Comparison of ENCODE assay signal across 8 cellular contexts in the genomic region with DNA sequence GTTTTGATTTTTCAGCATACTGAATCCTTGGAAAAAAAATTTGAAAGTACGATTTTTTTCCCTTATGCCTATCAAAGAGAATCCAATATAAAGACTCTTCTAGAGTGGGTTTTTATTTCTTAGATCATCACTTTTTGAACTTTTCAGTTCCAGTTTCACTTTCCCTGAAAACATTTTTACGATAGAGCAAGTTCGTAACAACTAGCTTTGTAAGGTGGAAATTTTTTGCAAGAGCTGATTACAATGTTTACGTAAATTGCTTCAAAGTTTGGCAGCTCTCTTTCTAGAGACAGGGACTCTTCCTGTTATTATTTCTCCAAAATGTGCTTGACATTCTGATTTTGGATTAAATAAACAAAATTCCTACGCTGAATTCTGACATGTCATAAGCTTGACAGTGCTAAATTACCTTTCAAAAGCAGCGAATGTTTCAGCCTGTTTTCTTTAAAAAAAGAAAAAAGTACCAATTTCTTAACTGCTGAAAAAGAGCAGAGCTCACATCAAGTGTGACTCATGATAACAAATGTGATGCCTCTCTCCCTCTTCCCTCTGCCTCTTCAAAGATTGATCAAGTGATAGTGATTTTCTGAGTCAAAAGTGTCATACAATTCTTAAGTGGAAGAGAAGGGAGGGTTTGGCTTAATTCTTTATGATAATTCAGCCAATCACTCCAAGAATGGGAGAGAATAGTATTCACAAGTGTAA.
DNase-seq lines count a peak whose midpoint lies in the region; ATAC-seq, FAIRE-seq and TF ChIP-seq lines count a peak whose summit lies in the region.

No MANE protein-coding gene starts in this region.

- DNase-seq in HepG2 (ENCODE audit: low spot score) (no peak), ascending aorta (ENCODE audit: low spot score in 2 of 2) (no peak), vagina (ENCODE audit: extremely low spot score in 2 of 2) (no peak), SK-N-DZ (ENCODE audit: low spot score) (no peak), islet precursor cell (no peak), mesendoderm (no peak)

- H4K5ac ChIP-seq in mesendoderm (ENCODE audit: low read length), result no peak overlapping the region

- intact Hi-C loops in HepG2 (cut with micrococcal nuclease; ENCODE audit: unreplicated experiment), result no loop called here
- intact Hi-C loops in ascending aorta (cut with DNase I), result no loop called here
- intact Hi-C loops in vagina (cut with DNase I), result no loop called here

- H3K27me3 ChIP-seq in liver (ENCODE audit: control insufficient read depth in 4 of 4, insufficient read depth in 4 of 4, low read length in 3 of 4) (no peaks in the 10 kb centered on the region), HepG2 (ENCODE audit: control insufficient read depth in 1 of 2, insufficient read depth in 2 of 2, low read length in 2 of 2) (no peaks in the 10 kb centered on the region), ascending aorta (no peaks in the 10 kb centered on the region), mononuclear cell (ENCODE audit: insufficient read depth, low read length) (no peaks in the 10 kb centered on the region), vagina (no peaks in the 10 kb centered on the region), mesendoderm (ENCODE audit: insufficient read depth, low read length, poor library complexity) (no peaks in the 10 kb centered on the region)

- no peak overlapping the region for H4K8ac ChIP-seq in mesendoderm (ENCODE audit: low read depth, low read length)

- no peak for TF ChIP-seq CTCF in liver (IDR thresholded peaks at IDR 0.05; ENCODE audit: low read depth, low read length, missing input control)
- no peak for TF ChIP-seq CTCF in HepG2 (CRISPR knock-in tag; IDR thresholded peaks at IDR 0.05)
- no peak for TF ChIP-seq CTCF in ascending aorta (IDR thresholded peaks at IDR 0.05)
- TF ChIP-seq CTCF in vagina (IDR thresholded peaks at IDR 0.05), result no peak

- TF ChIP-seq POLR2A in HepG2 (IDR thresholded peaks at IDR 0.05; ENCODE audit: insufficient read depth in 1 of 2, low read depth in 2 of 2, low read length in 2 of 2) (no peak), vagina (IDR thresholded peaks at IDR 0.05) (no peak)

- no peak overlapping the region for H3K4me2 ChIP-seq in HepG2 (ENCODE audit: low read depth, low read length)
- no peak overlapping the region for H3K4me2 ChIP-seq in mesendoderm (ENCODE audit: low read length)

- no peaks in the 10 kb centered on the region for H3K79me1 ChIP-seq in mesendoderm (ENCODE audit: low read length)

- no peak overlapping the region for H2AFZ ChIP-seq in HepG2 (ENCODE audit: low read length)

- no peak overlapping the region for H2AK5ac ChIP-seq in mesendoderm (ENCODE audit: low read length)

- CTCF ChIA-PET in HepG2 (lab: Yijun Ruan, JAX; ENCODE audit: low intra/inter-chr PET ratio, low total read pairs), result no interaction called here

- FAIRE-seq in HepG2 (lab: Jason Lieb, UNC), result no peak

- H3K18ac ChIP-seq in mesendoderm (ENCODE audit: low read length), result no peak overlapping the region

- no peaks in the 10 kb centered on the region for H3K9me3 ChIP-seq in liver (ENCODE audit: control insufficient read depth in 4 of 4, low read length in 3 of 4)
- H3K9me3 ChIP-seq in HepG2 (ENCODE audit: low read length), result peaks cover 98% of the 10 kb centered on the region
- no peaks in the 10 kb centered on the region for H3K9me3 ChIP-seq in ascending aorta
- H3K9me3 ChIP-seq in mononuclear cell (ENCODE audit: low read depth, low read length), result no peaks in the 10 kb centered on the region
- no peaks in the 10 kb centered on the region for H3K9me3 ChIP-seq in vagina

- H3K4me3 ChIP-seq in liver (ENCODE audit: low read depth in 1 of 3, low read length in 3 of 3) (peak overlapping the region; percentile 37 to 41 (median 40)), HepG2 (replicated peaks in 1 of 3; ENCODE audit: insufficient read depth in 1 of 3, low read depth in 2 of 3, low read length in 3 of 3) (no peak overlapping the region), ascending aorta (peak overlapping the region; percentile 18 to 26), mononuclear cell (ENCODE audit: low read length) (peak overlapping the region; percentile 5), vagina (peak overlapping the region; percentile 12 to 26), mesendoderm (ENCODE audit: low read length) (no peak overlapping the region)

- BruUV-seq in HepG2 (replicated peaks; lab: Mats Ljungman, UMichigan), result no TSS peak

- peak overlapping the region in 1 of 2 donors; percentile 48 for H3K27ac ChIP-seq in liver (ENCODE audit: low read depth in 1 of 2, low read length in 2 of 2)
- no peak overlapping the region for H3K27ac ChIP-seq in HepG2 (ENCODE audit: extremely low read length, insufficient read depth, low read length)
- no peak overlapping the region for H3K27ac ChIP-seq in ascending aorta
- H3K27ac ChIP-seq in vagina, result no peak overlapping the region
- H3K27ac ChIP-seq in mesendoderm (ENCODE audit: low read depth, low read length), result no peak overlapping the region

- POLR2A ChIA-PET in HepG2 (lab: Yijun Ruan, JAX), result no interaction called here

- H2BK5ac ChIP-seq in mesendoderm (ENCODE audit: low read length), result no peak overlapping the region

- H2BK15ac ChIP-seq in mesendoderm (replicated peaks; ENCODE audit: low read depth), result no peak overlapping the region

- no peak for TF ChIP-seq EP300 in HepG2 (IDR thresholded peaks at IDR 0.05; ENCODE audit: low read depth in 2 of 2, low read length in 2 of 2)
- TF ChIP-seq EP300 in HepG2 (CRISPR knock-in tag; IDR thresholded peaks at IDR 0.05; ENCODE audit: borderline replicate concordance), result no peak

- WGBS in liver, result 9% methylated on average over 6 of the region's 6 CpGs
- WGBS in HepG2 (ENCODE audit: low lambda C conversion rate), result 9% methylated on average over 6 of the region's 6 CpGs
- no CpG with 5 or more reads among the region's 6 CpGs for WGBS in mesendoderm (ENCODE audit: extremely low coverage, insufficient coverage, low lambda C conversion rate)

- H3K4me1 ChIP-seq in liver (ENCODE audit: control insufficient read depth in 4 of 4, insufficient read depth in 4 of 4, low read length in 3 of 4), result peaks cover 0 to 10% (median 3%) of the 10 kb centered on the region in 4 donors
- no peaks in the 10 kb centered on the region for H3K4me1 ChIP-seq in HepG2 (ENCODE audit: insufficient read depth, low read length)
- H3K4me1 ChIP-seq in ascending aorta, result no peaks in the 10 kb centered on the region
- H3K4me1 ChIP-seq in mononuclear cell (ENCODE audit: insufficient read depth, low read length), result peaks cover 6% of the 10 kb centered on the region
- no peaks in the 10 kb centered on the region for H3K4me1 ChIP-seq in vagina
- no peaks in the 10 kb centered on the region for H3K4me1 ChIP-seq in mesendoderm (ENCODE audit: control insufficient read depth, low read depth, low read length)

- no peak overlapping the region for H3K23ac ChIP-seq in mesendoderm (ENCODE audit: low read length)

- no peak for TF ChIP-seq RAD21 in liver (IDR thresholded peaks at IDR 0.05)
- TF ChIP-seq RAD21 in HepG2 (CRISPR knock-in tag; IDR thresholded peaks at IDR 0.05), result no peak

- no peak overlapping the region for H3K56ac ChIP-seq in mesendoderm (ENCODE audit: low read length)

- no peaks in the 10 kb centered on the region for H4K20me1 ChIP-seq in HepG2 (ENCODE audit: insufficient read depth, low read length)

- no peaks in the 10 kb centered on the region for H3K79me2 ChIP-seq in HepG2 (ENCODE audit: insufficient read depth, low read length)
- no peaks in the 10 kb centered on the region for H3K79me2 ChIP-seq in mesendoderm (ENCODE audit: control insufficient read depth, insufficient read depth, low read length)

- H3K9ac ChIP-seq in liver (ENCODE audit: low read depth in 1 of 2, low read length in 2 of 2) (peak overlapping the region in 1 of 2 donors; percentile 63), HepG2 (ENCODE audit: insufficient read depth, low read depth, low read length) (no peak overlapping the region), mesendoderm (ENCODE audit: low read length) (no peak overlapping the region)

- ATAC-seq in HepG2, result no peak

- no peaks in the 10 kb centered on the region for H3K36me3 ChIP-seq in liver (ENCODE audit: control insufficient read depth in 4 of 4, insufficient read depth in 3 of 4, low read depth in 1 of 4, low read length in 3 of 4)
- H3K36me3 ChIP-seq in HepG2 (replicated peaks in 1 of 2; ENCODE audit: control insufficient read depth in 1 of 2, insufficient read depth in 2 of 2, low read length in 2 of 2), result no peaks in the 10 kb centered on the region
- no peaks in the 10 kb centered on the region for H3K36me3 ChIP-seq in ascending aorta
- no peaks in the 10 kb centered on the region for H3K36me3 ChIP-seq in vagina
- H3K36me3 ChIP-seq in mesendoderm (ENCODE audit: control insufficient read depth, insufficient read depth, low read length), result no peaks in the 10 kb centered on the region

- no peak overlapping the region for H3K4ac ChIP-seq in mesendoderm (ENCODE audit: low read depth, low read length)

- in situ Hi-C loops in HepG2 (cut with HindIII; ENCODE audit: extremely low pct_ligation_motif_present, low pct_unique_long_range_greater_than_20kb), result no loop called here

- no peak overlapping the region for H2BK120ac ChIP-seq in mesendoderm (ENCODE audit: low read depth, low read length)

TF ChIP-seq in liver, 16 proteins besides CTCF, POLR2A, EP300 and RAD21:
- TF ChIP-seq HNF4A (conservative IDR thresholded peaks at IDR 0.05) (peak in 1 of 2 donors; percentile 9), EGR1 (IDR thresholded peaks at IDR 0.05; ENCODE audit: low read depth in 2 of 2) (no peak)

TF ChIP-seq in HepG2, 621 proteins besides CTCF, POLR2A, EP300 and RAD21 (continues in another document):
- TF ChIP-seq, protein P1, sequence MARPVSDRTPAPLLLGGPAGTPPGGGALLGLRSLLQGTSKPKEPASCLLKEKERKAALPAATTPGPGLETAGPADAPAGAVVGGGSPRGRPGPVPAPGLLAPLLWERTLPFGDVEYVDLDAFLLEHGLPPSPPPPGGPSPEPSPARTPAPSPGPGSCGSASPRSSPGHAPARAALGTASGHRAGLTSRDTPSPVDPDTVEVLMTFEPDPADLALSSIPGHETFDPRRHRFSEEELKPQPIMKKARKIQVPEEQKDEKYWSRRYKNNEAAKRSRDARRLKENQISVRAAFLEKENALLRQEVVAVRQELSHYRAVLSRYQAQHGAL (CRISPR knock-in tag; IDR thresholded peaks at IDR 0.05; ENCODE audit: not compliant biosample characterization), result no peak
- TF ChIP-seq ZNF792 (CRISPR knock-in tag; IDR thresholded peaks at IDR 0.05) (no peak), GTF2F1 (IDR thresholded peaks at IDR 0.05; ENCODE audit: low read length) (no peak), TCF7L2 (IDR thresholded peaks at IDR 0.05; ENCODE audit: low read depth, low read length) (no peak), CREM (IDR thresholded peaks at IDR 0.05) (no peak), CREM (CRISPR knock-in tag; IDR thresholded peaks at IDR 0.05) (no peak), ZNF124 (CRISPR knock-in tag; IDR thresholded peaks at IDR 0.05) (no peak), ZNF550 (CRISPR knock-in tag; IDR thresholded peaks at IDR 0.05; ENCODE audit: borderline replicate concordance) (no peak), ATAD3A (CRISPR knock-in tag; IDR thresholded peaks at IDR 0.05) (no peak), NFE2L2 (IDR thresholded peaks at IDR 0.05; ENCODE audit: low read length) (no peak)

Comparison
In these comparisons a context has a peak if more than half of its experiments do, and no peak if none do; other contexts are left out.
1. H3K4me3 ChIP-seq: peak in liver (3 of 3), ascending aorta (2 of 2), mononuclear cell (single experiment) and vagina (2 of 2); none in HepG2 (0 of 3) and mesendoderm (single experiment).